ENCODE assay signal across 12 cellular contexts in genomic region chr12:4290011-4290790, GRCh38. TPM values are rescaled to one million over a fixed set of nuclear protein-coding genes. Genes with fewer than 3 reads are reported as not detected.
DNase-seq lines count a peak whose midpoint lies in the region; ATAC-seq and TF ChIP-seq lines count a peak whose summit lies in the region.
"Had no signal": no experiment of that assay in that cellular context is flagged by ENCODE, and none has a peak within 500 bp of the region (broad histone marks: within the 10 kb centered on the region; RNA-seq: fewer than 3 reads in every experiment).

No MANE protein-coding gene starts in this region.

- peak overlapping the region in 2 of 5 experiments; percentile 11 to 63 for H3K4me3 Mint-ChIP-seq in brain
- no peak overlapping the region for H3K4me3 Mint-ChIP-seq in nephron

- intact Hi-C loops in heart left ventricle (cut with DNase I) (no loop called here), Right ventricle myocardium superior (cut with DNase I) (no loop called here), uterus (cut with DNase I; ENCODE audit: low total_unique reads) (no loop called here)

- peak in 1 of 5 donors; percentile 17 for DNase-seq in heart left ventricle
- no peak for DNase-seq in Right ventricle myocardium superior
- DNase-seq in uterus: no peak
- DNase-seq in GM10266 (ENCODE audit: extremely low spot score): no peak
- DNase-seq in NCI-H1105 treated with DMSO at 0.1 percent for 48 hours (lab: John Stamatoyannopoulos, UW): no peak
- DNase-seq: cerebellar nuclear complex, immature natural killer cell, NCI-H2107 had no signal

- H3K9me3 Mint-ChIP-seq in brain (no peaks in the 10 kb centered on the region), nephron (no peaks in the 10 kb centered on the region)
- H3K9me3 Mint-ChIP-seq: immature natural killer cell had no signal

- H3K27ac ChIP-seq in heart left ventricle (peak overlapping the region in 11 of 12 donors; percentile 36 to 83 (median 59)), uterus (peak overlapping the region; percentile 8 to 44)

- no peak for TF ChIP-seq POLR2A in heart left ventricle (IDR thresholded peaks at IDR 0.05)
- TF ChIP-seq POLR2A in uterus (IDR thresholded peaks at IDR 0.05): no peak

- H3K4me3 ChIP-seq in heart left ventricle (peak overlapping the region in 1 of 12 donors; percentile 40), uterus (no peak overlapping the region)
- H3K4me3 ChIP-seq: skin epidermis had no signal

- peaks cover 96% of the 10 kb centered on the region for H3K36me3 Mint-ChIP-seq in brain
- H3K36me3 Mint-ChIP-seq in nephron (ENCODE audit: low read depth): peaks cover 97% of the 10 kb centered on the region

- H3K4me1 Mint-ChIP-seq in brain: peaks cover 100% of the 10 kb centered on the region
- peaks cover 88% of the 10 kb centered on the region for H3K4me1 Mint-ChIP-seq in nephron

- H3K27ac Mint-ChIP-seq in brain: peak overlapping the region; percentile 51 to 88 (median 81)
- H3K27ac Mint-ChIP-seq in nephron: peak overlapping the region in 2 of 3 experiments; percentile 7 to 60

- no peak for TF ChIP-seq CTCF in heart left ventricle (IDR thresholded peaks at IDR 0.05)
- no peak for TF ChIP-seq CTCF in brain (conservative IDR thresholded peaks at IDR 0.05)
- TF ChIP-seq CTCF in nephron (IDR thresholded peaks at IDR 0.05; ENCODE audit: unreplicated experiment in 3 of 3): no peak
- no peak for TF ChIP-seq CTCF in uterus (IDR thresholded peaks at IDR 0.05)
- TF ChIP-seq CTCF in GM10266 (IDR thresholded peaks at IDR 0.05; ENCODE audit: control insufficient read depth, insufficient read depth, low read depth, missing control alignments): no peak

- no peaks in the 10 kb centered on the region for H3K27me3 Mint-ChIP-seq in brain
- no peaks in the 10 kb centered on the region for H3K27me3 Mint-ChIP-seq in nephron (ENCODE audit: low read depth)

- H3K36me3 ChIP-seq in heart left ventricle (peaks cover 0 to 88% (median 64%) of the 10 kb centered on the region in 9 donors), uterus (no peaks in the 10 kb centered on the region)

- H3K4me1 ChIP-seq in heart left ventricle: peaks cover 2 to 96% (median 70%) of the 10 kb centered on the region in 12 donors
- peaks cover 0 to 17% of the 10 kb centered on the region in 2 donors for H3K4me1 ChIP-seq in uterus

- H3K9me3 ChIP-seq in heart left ventricle (no peaks in the 10 kb centered on the region), uterus (no peaks in the 10 kb centered on the region)

- no peak for ATAC-seq in heart left ventricle
- ATAC-seq in Right ventricle myocardium superior (ENCODE audit: poor library complexity): no peak
- ATAC-seq in GM21825 (IDR thresholded peaks at IDR 0.05; ENCODE audit: unreplicated experiment): no peak

- H3K27me3 ChIP-seq in heart left ventricle (no peaks in the 10 kb centered on the region), uterus (no peaks in the 10 kb centered on the region)

- 65 to 74% (median 71%) methylated on average over 28 of the region's 28 CpGs for WGBS in heart left ventricle, 4 donors

RNA-seq across cellular contexts. Expression of gene CCND2, which starts 16.6 kb away (rescaled TPM):
- total RNA-seq in heart left ventricle: 100 to 1,000 TPM; 157 to 620 (median 219) TPM
- polyA plus RNA-seq in heart left ventricle: 10 to 100 TPM; 48.0 to 49.4 TPM
- 206 TPM for total RNA-seq in Right ventricle myocardium superior
- 3.1 TPM for polyA plus RNA-seq in brain (ENCODE audit: insufficient read depth, low read depth, low replicate concordance)
- 100 to 1,000 TPM in 2 of 4 donors, 10 to 100 TPM in 2; 49.4 to 210 (median 100) TPM for total RNA-seq in uterus

RNA-seq across cellular contexts. Expression of gene TIGAR, which starts 30.8 kb away (rescaled TPM):
- total RNA-seq in heart left ventricle (10 to 100 TPM in 6 of 9 donors, 1 to 10 TPM in 3; 6.4 to 16.4 (median 14.0) TPM), Right ventricle myocardium superior (13.6 TPM), uterus (10 to 100 TPM in 1 of 4 donors, 1 to 10 TPM in 2, under 1 TPM in 1; 0.26 to 10.6 (median 2.3) TPM)
- polyA plus RNA-seq in heart left ventricle (10 to 100 TPM in 1 of 2 donors, 1 to 10 TPM in 1; 3.6 to 10.2 TPM), brain (ENCODE audit: insufficient read depth, low read depth, low replicate concordance) (4.4 TPM)
